ENCODE assay signal across 1 cellular context in the genomic region with DNA sequence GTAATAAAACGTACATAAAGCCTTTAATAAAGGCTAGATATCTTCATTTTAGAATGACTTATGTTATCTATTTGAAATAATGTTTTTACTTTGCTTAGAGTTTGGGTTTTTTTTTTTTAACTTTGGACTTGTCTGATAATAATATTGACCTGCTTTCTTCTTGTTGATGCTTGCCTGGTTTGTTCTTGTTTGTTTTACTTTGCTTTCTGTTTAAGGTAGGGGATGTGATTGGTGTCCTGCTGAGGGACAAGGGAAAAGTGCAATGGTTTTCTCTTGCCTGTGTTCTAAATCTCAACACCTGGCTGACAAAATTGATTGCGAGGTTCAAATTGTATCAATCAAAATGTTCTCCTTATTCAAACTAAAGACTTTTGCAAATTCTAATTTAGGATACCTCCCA.
TF ChIP-seq lines count a peak whose summit lies in the region.

No MANE protein-coding gene starts in this region.

TF ChIP-seq in HepG2, 621 proteins besides CTCF, POLR2A, EP300 and RAD21 (continued from another document and continues in another):
- TF ChIP-seq, protein P1, sequence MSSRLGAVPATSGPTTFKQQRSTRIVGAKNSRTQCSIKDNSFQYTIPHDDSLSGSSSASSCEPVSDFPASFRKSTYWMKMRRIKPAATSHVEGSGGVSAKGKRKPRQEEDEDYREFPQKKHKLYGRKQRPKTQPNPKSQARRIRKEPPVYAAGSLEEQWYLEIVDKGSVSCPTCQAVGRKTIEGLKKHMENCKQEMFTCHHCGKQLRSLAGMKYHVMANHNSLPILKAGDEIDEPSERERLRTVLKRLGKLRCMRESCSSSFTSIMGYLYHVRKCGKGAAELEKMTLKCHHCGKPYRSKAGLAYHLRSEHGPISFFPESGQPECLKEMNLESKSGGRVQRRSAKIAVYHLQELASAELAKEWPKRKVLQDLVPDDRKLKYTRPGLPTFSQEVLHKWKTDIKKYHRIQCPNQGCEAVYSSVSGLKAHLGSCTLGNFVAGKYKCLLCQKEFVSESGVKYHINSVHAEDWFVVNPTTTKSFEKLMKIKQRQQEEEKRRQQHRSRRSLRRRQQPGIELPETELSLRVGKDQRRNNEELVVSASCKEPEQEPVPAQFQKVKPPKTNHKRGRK (CRISPR knock-in tag; IDR thresholded peaks at IDR 0.05): no peak
- TF ChIP-seq, protein P2, sequence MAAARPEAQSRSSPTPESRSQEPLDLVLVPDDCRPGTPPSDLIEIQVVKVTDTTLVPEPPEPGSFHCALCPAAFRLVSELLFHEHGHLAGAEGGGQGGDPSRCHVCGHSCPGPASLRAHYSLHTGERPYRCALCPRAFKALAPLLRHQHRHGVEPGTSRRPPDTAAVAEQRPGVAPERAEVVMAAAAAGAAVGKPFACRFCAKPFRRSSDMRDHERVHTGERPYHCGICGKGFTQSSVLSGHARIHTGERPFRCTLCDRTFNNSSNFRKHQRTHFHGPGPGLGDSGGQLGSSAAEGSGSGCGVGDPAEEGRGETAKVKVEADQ (CRISPR knock-in tag; IDR thresholded peaks at IDR 0.05; ENCODE audit: borderline replicate concordance): no peak
- TF ChIP-seq, protein P3, sequence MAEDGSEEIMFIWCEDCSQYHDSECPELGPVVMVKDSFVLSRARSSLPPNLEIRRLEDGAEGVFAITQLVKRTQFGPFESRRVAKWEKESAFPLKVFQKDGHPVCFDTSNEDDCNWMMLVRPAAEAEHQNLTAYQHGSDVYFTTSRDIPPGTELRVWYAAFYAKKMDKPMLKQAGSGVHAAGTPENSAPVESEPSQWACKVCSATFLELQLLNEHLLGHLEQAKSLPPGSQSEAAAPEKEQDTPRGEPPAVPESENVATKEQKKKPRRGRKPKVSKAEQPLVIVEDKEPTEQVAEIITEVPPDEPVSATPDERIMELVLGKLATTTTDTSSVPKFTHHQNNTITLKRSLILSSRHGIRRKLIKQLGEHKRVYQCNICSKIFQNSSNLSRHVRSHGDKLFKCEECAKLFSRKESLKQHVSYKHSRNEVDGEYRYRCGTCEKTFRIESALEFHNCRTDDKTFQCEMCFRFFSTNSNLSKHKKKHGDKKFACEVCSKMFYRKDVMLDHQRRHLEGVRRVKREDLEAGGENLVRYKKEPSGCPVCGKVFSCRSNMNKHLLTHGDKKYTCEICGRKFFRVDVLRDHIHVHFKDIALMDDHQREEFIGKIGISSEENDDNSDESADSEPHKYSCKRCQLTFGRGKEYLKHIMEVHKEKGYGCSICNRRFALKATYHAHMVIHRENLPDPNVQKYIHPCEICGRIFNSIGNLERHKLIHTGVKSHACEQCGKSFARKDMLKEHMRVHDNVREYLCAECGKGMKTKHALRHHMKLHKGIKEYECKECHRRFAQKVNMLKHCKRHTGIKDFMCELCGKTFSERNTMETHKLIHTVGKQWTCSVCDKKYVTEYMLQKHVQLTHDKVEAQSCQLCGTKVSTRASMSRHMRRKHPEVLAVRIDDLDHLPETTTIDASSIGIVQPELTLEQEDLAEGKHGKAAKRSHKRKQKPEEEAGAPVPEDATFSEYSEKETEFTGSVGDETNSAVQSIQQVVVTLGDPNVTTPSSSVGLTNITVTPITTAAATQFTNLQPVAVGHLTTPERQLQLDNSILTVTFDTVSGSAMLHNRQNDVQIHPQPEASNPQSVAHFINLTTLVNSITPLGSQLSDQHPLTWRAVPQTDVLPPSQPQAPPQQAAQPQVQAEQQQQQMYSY (CRISPR knock-in tag; IDR thresholded peaks at IDR 0.05): no peak
- TF ChIP-seq ZNF33A (CRISPR knock-in tag; IDR thresholded peaks at IDR 0.05; ENCODE audit: borderline replicate concordance) (no peak), ZFY (CRISPR knock-in tag; IDR thresholded peaks at IDR 0.05) (no peak), ZNF605 (CRISPR knock-in tag; IDR thresholded peaks at IDR 0.05) (no peak), ZNF678 (CRISPR knock-in tag; IDR thresholded peaks at IDR 0.05) (no peak), NKX3-1 (CRISPR knock-in tag; IDR thresholded peaks at IDR 0.05) (no peak), NFIC (IDR thresholded peaks at IDR 0.05; ENCODE audit: low read length) (peak; percentile 48; the same call in 1 of the 2 replicates), ZNF557 (CRISPR knock-in tag; IDR thresholded peaks at IDR 0.05) (no peak), TOPORS (CRISPR knock-in tag; IDR thresholded peaks at IDR 0.05) (no peak), ZNF496 (CRISPR knock-in tag; IDR thresholded peaks at IDR 0.05; ENCODE audit: insufficient replicate concordance) (no peak), GFI1 (CRISPR knock-in tag; IDR thresholded peaks at IDR 0.05; ENCODE audit: borderline replicate concordance) (peak; percentile 88), ZFAT (CRISPR knock-in tag; conservative IDR thresholded peaks at IDR 0.05) (no peak), TCF7 (IDR thresholded peaks at IDR 0.05; ENCODE audit: low read depth) (peak; percentile 31; the same call in 1 of the 2 replicates), ZNF570 (CRISPR knock-in tag; IDR thresholded peaks at IDR 0.05; ENCODE audit: borderline replicate concordance) (no peak), ELF1 (CRISPR knock-in tag; IDR thresholded peaks at IDR 0.05) (no peak), SP140L (CRISPR knock-in tag; IDR thresholded peaks at IDR 0.05; ENCODE audit: borderline replicate concordance) (no peak), FOXK2 (IDR thresholded peaks at IDR 0.05) (0 out of 2 replicates have a peak, but pooled peaks have one; percentile 56), ZSCAN22 (CRISPR knock-in tag; IDR thresholded peaks at IDR 0.05) (no peak), HNF4A (CRISPR knock-in tag; IDR thresholded peaks at IDR 0.05) (peak; percentile 25; the same call in 1 of the 2 replicates), ZNF562 (CRISPR knock-in tag; IDR thresholded peaks at IDR 0.05; ENCODE audit: borderline replicate concordance) (no peak), FOXJ3 (CRISPR knock-in tag; IDR thresholded peaks at IDR 0.05; ENCODE audit: borderline replicate concordance) (no peak), ZNF329 (CRISPR knock-in tag; IDR thresholded peaks at IDR 0.05; ENCODE audit: low read depth) (no peak), SETDB1 (CRISPR knock-in tag; IDR thresholded peaks at IDR 0.05; ENCODE audit: borderline replicate concordance) (no peak), ZNF556 (CRISPR knock-in tag; IDR thresholded peaks at IDR 0.05; ENCODE audit: borderline replicate concordance) (no peak), RARA (CRISPR knock-in tag; IDR thresholded peaks at IDR 0.05) (peak; percentile 23; the same call in 1 of the 2 replicates), ZNF274 (CRISPR knock-in tag; IDR thresholded peaks at IDR 0.05) (no peak), SMAD9 (CRISPR knock-in tag; IDR thresholded peaks at IDR 0.05) (no peak), CREM (IDR thresholded peaks at IDR 0.05) (peak; percentile 21; the same call in 1 of the 2 replicates), CREM (CRISPR knock-in tag; IDR thresholded peaks at IDR 0.05) (no peak), BRCA1 (CRISPR knock-in tag; IDR thresholded peaks at IDR 0.05) (no peak)
- TF ChIP-seq, protein P4, sequence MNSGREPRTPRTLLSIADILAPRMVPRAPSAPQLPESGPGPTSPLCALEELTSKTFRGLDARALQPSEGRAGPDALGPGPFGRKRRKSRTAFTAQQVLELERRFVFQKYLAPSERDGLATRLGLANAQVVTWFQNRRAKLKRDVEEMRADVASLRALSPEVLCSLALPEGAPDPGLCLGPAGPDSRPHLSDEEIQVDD (CRISPR knock-in tag; IDR thresholded peaks at IDR 0.05; ENCODE audit: borderline replicate concordance): no peak
- TF ChIP-seq, protein P5, sequence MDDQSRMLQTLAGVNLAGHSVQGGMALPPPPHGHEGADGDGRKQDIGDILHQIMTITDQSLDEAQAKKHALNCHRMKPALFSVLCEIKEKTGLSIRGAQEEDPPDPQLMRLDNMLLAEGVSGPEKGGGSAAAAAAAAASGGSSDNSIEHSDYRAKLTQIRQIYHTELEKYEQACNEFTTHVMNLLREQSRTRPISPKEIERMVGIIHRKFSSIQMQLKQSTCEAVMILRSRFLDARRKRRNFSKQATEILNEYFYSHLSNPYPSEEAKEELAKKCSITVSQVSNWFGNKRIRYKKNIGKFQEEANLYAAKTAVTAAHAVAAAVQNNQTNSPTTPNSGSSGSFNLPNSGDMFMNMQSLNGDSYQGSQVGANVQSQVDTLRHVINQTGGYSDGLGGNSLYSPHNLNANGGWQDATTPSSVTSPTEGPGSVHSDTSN (CRISPR knock-in tag; IDR thresholded peaks at IDR 0.05; ENCODE audit: borderline replicate concordance): no peak
- TF ChIP-seq, protein P6, sequence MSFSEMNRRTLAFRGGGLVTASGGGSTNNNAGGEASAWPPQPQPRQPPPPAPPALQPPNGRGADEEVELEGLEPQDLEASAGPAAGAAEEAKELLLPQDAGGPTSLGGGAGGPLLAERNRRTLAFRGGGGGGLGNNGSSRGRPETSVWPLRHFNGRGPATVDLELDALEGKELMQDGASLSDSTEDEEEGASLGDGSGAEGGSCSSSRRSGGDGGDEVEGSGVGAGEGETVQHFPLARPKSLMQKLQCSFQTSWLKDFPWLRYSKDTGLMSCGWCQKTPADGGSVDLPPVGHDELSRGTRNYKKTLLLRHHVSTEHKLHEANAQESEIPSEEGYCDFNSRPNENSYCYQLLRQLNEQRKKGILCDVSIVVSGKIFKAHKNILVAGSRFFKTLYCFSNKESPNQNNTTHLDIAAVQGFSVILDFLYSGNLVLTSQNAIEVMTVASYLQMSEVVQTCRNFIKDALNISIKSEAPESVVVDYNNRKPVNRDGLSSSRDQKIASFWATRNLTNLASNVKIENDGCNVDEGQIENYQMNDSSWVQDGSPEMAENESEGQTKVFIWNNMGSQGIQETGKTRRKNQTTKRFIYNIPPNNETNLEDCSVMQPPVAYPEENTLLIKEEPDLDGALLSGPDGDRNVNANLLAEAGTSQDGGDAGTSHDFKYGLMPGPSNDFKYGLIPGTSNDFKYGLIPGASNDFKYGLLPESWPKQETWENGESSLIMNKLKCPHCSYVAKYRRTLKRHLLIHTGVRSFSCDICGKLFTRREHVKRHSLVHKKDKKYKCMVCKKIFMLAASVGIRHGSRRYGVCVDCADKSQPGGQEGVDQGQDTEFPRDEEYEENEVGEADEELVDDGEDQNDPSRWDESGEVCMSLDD (CRISPR knock-in tag; IDR thresholded peaks at IDR 0.05; ENCODE audit: borderline replicate concordance): no peak
- TF ChIP-seq, protein P7, sequence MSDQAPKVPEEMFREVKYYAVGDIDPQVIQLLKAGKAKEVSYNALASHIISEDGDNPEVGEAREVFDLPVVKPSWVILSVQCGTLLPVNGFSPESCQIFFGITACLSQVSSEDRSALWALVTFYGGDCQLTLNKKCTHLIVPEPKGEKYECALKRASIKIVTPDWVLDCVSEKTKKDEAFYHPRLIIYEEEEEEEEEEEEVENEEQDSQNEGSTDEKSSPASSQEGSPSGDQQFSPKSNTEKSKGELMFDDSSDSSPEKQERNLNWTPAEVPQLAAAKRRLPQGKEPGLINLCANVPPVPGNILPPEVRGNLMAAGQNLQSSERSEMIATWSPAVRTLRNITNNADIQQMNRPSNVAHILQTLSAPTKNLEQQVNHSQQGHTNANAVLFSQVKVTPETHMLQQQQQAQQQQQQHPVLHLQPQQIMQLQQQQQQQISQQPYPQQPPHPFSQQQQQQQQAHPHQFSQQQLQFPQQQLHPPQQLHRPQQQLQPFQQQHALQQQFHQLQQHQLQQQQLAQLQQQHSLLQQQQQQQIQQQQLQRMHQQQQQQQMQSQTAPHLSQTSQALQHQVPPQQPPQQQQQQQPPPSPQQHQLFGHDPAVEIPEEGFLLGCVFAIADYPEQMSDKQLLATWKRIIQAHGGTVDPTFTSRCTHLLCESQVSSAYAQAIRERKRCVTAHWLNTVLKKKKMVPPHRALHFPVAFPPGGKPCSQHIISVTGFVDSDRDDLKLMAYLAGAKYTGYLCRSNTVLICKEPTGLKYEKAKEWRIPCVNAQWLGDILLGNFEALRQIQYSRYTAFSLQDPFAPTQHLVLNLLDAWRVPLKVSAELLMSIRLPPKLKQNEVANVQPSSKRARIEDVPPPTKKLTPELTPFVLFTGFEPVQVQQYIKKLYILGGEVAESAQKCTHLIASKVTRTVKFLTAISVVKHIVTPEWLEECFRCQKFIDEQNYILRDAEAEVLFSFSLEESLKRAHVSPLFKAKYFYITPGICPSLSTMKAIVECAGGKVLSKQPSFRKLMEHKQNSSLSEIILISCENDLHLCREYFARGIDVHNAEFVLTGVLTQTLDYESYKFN (CRISPR knock-in tag; conservative IDR thresholded peaks at IDR 0.05): peak; percentile 83
- TF ChIP-seq, protein P8, sequence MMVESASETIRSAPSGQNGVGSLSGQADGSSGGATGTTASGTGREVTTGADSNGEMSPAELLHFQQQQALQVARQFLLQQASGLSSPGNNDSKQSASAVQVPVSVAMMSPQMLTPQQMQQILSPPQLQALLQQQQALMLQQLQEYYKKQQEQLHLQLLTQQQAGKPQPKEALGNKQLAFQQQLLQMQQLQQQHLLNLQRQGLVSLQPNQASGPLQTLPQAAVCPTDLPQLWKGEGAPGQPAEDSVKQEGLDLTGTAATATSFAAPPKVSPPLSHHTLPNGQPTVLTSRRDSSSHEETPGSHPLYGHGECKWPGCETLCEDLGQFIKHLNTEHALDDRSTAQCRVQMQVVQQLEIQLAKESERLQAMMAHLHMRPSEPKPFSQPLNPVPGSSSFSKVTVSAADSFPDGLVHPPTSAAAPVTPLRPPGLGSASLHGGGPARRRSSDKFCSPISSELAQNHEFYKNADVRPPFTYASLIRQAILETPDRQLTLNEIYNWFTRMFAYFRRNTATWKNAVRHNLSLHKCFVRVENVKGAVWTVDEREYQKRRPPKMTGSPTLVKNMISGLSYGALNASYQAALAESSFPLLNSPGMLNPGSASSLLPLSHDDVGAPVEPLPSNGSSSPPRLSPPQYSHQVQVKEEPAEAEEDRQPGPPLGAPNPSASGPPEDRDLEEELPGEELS (CRISPR knock-in tag; IDR thresholded peaks at IDR 0.05): 0 out of 2 replicates have a peak, but pooled peaks have one; percentile 29
- TF ChIP-seq, protein P9, sequence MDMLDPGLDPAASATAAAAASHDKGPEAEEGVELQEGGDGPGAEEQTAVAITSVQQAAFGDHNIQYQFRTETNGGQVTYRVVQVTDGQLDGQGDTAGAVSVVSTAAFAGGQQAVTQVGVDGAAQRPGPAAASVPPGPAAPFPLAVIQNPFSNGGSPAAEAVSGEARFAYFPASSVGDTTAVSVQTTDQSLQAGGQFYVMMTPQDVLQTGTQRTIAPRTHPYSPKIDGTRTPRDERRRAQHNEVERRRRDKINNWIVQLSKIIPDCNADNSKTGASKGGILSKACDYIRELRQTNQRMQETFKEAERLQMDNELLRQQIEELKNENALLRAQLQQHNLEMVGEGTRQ (IDR thresholded peaks at IDR 0.05; ENCODE audit: low read depth, low read length): no peak
- TF ChIP-seq, protein P9 (CRISPR knock-in tag; IDR thresholded peaks at IDR 0.05; ENCODE audit: borderline replicate concordance): no peak
- TF ChIP-seq, protein P10, sequence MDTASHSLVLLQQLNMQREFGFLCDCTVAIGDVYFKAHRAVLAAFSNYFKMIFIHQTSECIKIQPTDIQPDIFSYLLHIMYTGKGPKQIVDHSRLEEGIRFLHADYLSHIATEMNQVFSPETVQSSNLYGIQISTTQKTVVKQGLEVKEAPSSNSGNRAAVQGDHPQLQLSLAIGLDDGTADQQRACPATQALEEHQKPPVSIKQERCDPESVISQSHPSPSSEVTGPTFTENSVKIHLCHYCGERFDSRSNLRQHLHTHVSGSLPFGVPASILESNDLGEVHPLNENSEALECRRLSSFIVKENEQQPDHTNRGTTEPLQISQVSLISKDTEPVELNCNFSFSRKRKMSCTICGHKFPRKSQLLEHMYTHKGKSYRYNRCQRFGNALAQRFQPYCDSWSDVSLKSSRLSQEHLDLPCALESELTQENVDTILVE (CRISPR knock-in tag; IDR thresholded peaks at IDR 0.05): no peak
